ENCODE assay signal across 12 cellular contexts in the genomic region with DNA sequence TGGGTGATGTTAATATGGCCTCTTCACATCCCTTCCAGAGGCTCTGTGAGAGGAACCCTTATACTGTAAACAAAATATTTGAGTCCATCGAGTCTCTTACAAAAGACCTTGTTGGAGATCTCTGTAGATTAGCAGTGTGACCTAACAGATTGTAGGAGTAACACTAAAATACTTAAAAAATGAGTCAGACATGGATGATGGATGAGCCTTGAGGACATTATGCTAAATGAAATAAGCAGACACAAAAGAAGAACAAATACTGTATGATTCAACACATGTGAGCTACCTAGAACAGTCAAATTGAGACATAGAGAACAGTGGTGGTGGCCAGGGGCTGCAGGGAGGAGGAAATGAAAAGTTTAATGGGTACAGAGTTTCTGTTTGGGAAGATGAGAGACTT.
A peak's percentile ranks its signal among the peaks of the same experiment; 100 is the strongest.
DNase-seq lines count a peak whose midpoint lies in the region; ATAC-seq and TF ChIP-seq lines count a peak whose summit lies in the region.
"Had no signal": no experiment of that assay in that cellular context is flagged by ENCODE, and none has a peak within 500 bp of the region (broad histone marks: within the 10 kb centered on the region; RNA-seq: fewer than 3 reads in every experiment).

No MANE protein-coding gene starts in this region.

- peaks cover 4% of the 10 kb centered on the region for H3K27me3 ChIP-seq in brain microvascular endothelial cell (replicated peaks)
- no peaks in the 10 kb centered on the region for H3K27me3 ChIP-seq in mesenchymal stem cell (ENCODE audit: control insufficient read depth in 1 of 2, insufficient read depth in 1 of 2, low read length in 2 of 2)
- no peaks in the 10 kb centered on the region for H3K27me3 ChIP-seq in naive thymus-derived CD4-positive, alpha-beta T cell (ENCODE audit: control insufficient read depth in 2 of 2, insufficient read depth in 2 of 2, low read length in 2 of 2)

- H3K14ac ChIP-seq in mesenchymal stem cell (ENCODE audit: low read length in 2 of 2) = no peak overlapping the region

- TF ChIP-seq CTCF in brain microvascular endothelial cell (IDR thresholded peaks at IDR 0.05; ENCODE audit: low read depth, low read length, missing control alignments) = no peak

- no peak overlapping the region for H2BK5ac ChIP-seq in mesenchymal stem cell (ENCODE audit: low read depth, low read length, poor library complexity, severe bottlenecking)

- no peak overlapping the region for H2BK12ac ChIP-seq in mesenchymal stem cell (ENCODE audit: low read length in 2 of 2)

- H3K9me3 Mint-ChIP-seq in naive thymus-derived CD4-positive, alpha-beta T cell = no peaks in the 10 kb centered on the region

- no peak overlapping the region for H3K23ac ChIP-seq in mesenchymal stem cell (ENCODE audit: low read length in 2 of 2)

- POLR2A ChIA-PET in naive thymus-derived CD4-positive, alpha-beta T cell (lab: Charles Lee) = no interaction called here

- no peaks in the 10 kb centered on the region for H3K79me1 ChIP-seq in mesenchymal stem cell (replicated peaks; ENCODE audit: low read length, poor library complexity, severe bottlenecking)

- no peak overlapping the region for H2BK15ac ChIP-seq in mesenchymal stem cell (ENCODE audit: low read depth, poor library complexity, severe bottlenecking)

- peaks cover 0 to 9% (median 0%) of the 10 kb centered on the region in 5 donors for H3K27me3 Mint-ChIP-seq in naive thymus-derived CD4-positive, alpha-beta T cell

- no peak overlapping the region for H4K91ac ChIP-seq in mesenchymal stem cell (ENCODE audit: low read length)

- peaks cover 0 to 3% (median 0%) of the 10 kb centered on the region in 5 donors for H3K36me3 Mint-ChIP-seq in naive thymus-derived CD4-positive, alpha-beta T cell

- no peak overlapping the region for H3K9ac ChIP-seq in mesenchymal stem cell (ENCODE audit: low read length)

- H3K4me3 Mint-ChIP-seq in naive thymus-derived CD4-positive, alpha-beta T cell = no peak overlapping the region

- H3K27ac Mint-ChIP-seq in naive thymus-derived CD4-positive, alpha-beta T cell = no peak overlapping the region

- no peaks in the 10 kb centered on the region for H3K36me3 ChIP-seq in brain microvascular endothelial cell (replicated peaks)
- no peaks in the 10 kb centered on the region for H3K36me3 ChIP-seq in mesenchymal stem cell (ENCODE audit: control insufficient read depth in 1 of 2, insufficient read depth in 2 of 2, low read depth in 1 of 2, low read length in 2 of 2)
- H3K36me3 ChIP-seq in naive thymus-derived CD4-positive, alpha-beta T cell (ENCODE audit: control insufficient read depth in 2 of 3, insufficient read depth in 3 of 3, low read length in 3 of 3) = no peaks in the 10 kb centered on the region
- H3K36me3 ChIP-seq: left ventricle myocardium inferior had no signal

- no peak overlapping the region for H4K8ac ChIP-seq in mesenchymal stem cell (ENCODE audit: low read length)

- intact Hi-C loops in naive thymus-derived CD4-positive, alpha-beta T cell (cut with micrococcal nuclease) = no loop called here

- H3K9me3 ChIP-seq in mesenchymal stem cell (ENCODE audit: control insufficient read depth, low read length) = no peaks in the 10 kb centered on the region
- no peaks in the 10 kb centered on the region for H3K9me3 ChIP-seq in naive thymus-derived CD4-positive, alpha-beta T cell (ENCODE audit: control insufficient read depth in 2 of 3, low read length in 3 of 3)
- H3K9me3 ChIP-seq: left ventricle myocardium inferior had no signal

- no peak overlapping the region for H2AFZ ChIP-seq in mesenchymal stem cell (ENCODE audit: low read depth, low read length)

- CTCF ChIA-PET in naive thymus-derived CD4-positive, alpha-beta T cell (lab: Charles Lee) = interaction anchor here (0.6 to 0.9 kb wide), 2 partner anchors 9 to 786 kb away, joined by 3 read pairs; no protein-coding TSS in a partner anchor

- no peak overlapping the region for H3K18ac ChIP-seq in mesenchymal stem cell (ENCODE audit: low read depth in 1 of 2, low read length in 2 of 2)

- no peak for ATAC-seq in HG03025 (IDR thresholded peaks at IDR 0.05; ENCODE audit: low FRiP score, unreplicated experiment)
- ATAC-seq in naive thymus-derived CD4-positive, alpha-beta T cell = no peak

- H3K4ac ChIP-seq in mesenchymal stem cell (ENCODE audit: low read depth in 1 of 2, low read length in 2 of 2) = no peak overlapping the region

- no peaks in the 10 kb centered on the region for H3K4me1 ChIP-seq in mesenchymal stem cell (ENCODE audit: control insufficient read depth, insufficient read depth, low read depth, low read length)
- H3K4me1 ChIP-seq in naive thymus-derived CD4-positive, alpha-beta T cell (ENCODE audit: control insufficient read depth in 2 of 2, insufficient read depth in 2 of 2, low read length in 2 of 2) = no peaks in the 10 kb centered on the region
- H3K4me1 ChIP-seq: left ventricle myocardium inferior had no signal

- H3K4me3 ChIP-seq in brain microvascular endothelial cell (ENCODE audit: low read depth, low read length) (no peak overlapping the region), mesenchymal stem cell (ENCODE audit: insufficient read depth in 1 of 2, low read depth in 1 of 2, low read length in 2 of 2) (no peak overlapping the region)
- no peak overlapping the region for H3K4me3 ChIP-seq in naive thymus-derived CD4-positive, alpha-beta T cell (ENCODE audit: low read length)
- H3K4me3 ChIP-seq: left ventricle myocardium inferior had no signal

- no peak overlapping the region for H2AK5ac ChIP-seq in mesenchymal stem cell (ENCODE audit: low read length, severe bottlenecking)

- DNase-seq in COLO829 (ENCODE audit: low spot score) (peak; percentile 47), HS-27A (ENCODE audit: low read depth) (peak; percentile 12), brain microvascular endothelial cell (peak; percentile 12), mesenchymal stem cell (peak; percentile 72), NCI-H1092 (lab: John Stamatoyannopoulos, UW) (no peak)
- no peak for DNase-seq in naive thymus-derived CD4-positive, alpha-beta T cell
- DNase-seq: caudate nucleus; DMS79; left ventricle myocardium inferior; SIG-M5; stimulated activated CD4-positive, alpha-beta T cell treated with anti-CD3 and anti-CD28 coated beads, Interleukin-4, amount 100 ng/mL, for 4 hours had no signal

- no peak overlapping the region for H2BK120ac ChIP-seq in mesenchymal stem cell (ENCODE audit: low read depth, low read length)

- in situ Hi-C loops in brain microvascular endothelial cell (cut with HindIII; ENCODE audit: low pct_ligation_motif_present, low sequenced_read_pairs) = no loop called here

- H3K27ac ChIP-seq in brain microvascular endothelial cell = no peak overlapping the region
- no peak overlapping the region for H3K27ac ChIP-seq in mesenchymal stem cell (ENCODE audit: low read length, poor library complexity, severe bottlenecking)
- no peak overlapping the region for H3K27ac ChIP-seq in naive thymus-derived CD4-positive, alpha-beta T cell (ENCODE audit: low read depth, low read length)
- H3K27ac ChIP-seq: left ventricle myocardium inferior had no signal

- H3K4me2 ChIP-seq in mesenchymal stem cell (ENCODE audit: low read length, poor library complexity, severe bottlenecking) = no peak overlapping the region

- 0% methylated on average over 1 of the region's 1 CpG for WGBS in mesenchymal stem cell

- H3K4me1 Mint-ChIP-seq in naive thymus-derived CD4-positive, alpha-beta T cell = peaks cover 6 to 38% (median 11%) of the 10 kb centered on the region in 7 donors

Comparison
In these comparisons a context has a peak if more than half of its experiments do, and no peak if none do; other contexts are left out.
1. DNase-seq: peak in COLO829 (single experiment), HS-27A (single experiment), brain microvascular endothelial cell (single experiment) and mesenchymal stem cell (single experiment); none in naive thymus-derived CD4-positive, alpha-beta T cell (0 of 9) and NCI-H1092 (single experiment).